ENCODE assay signal across 8 cellular contexts in the genomic region with DNA sequence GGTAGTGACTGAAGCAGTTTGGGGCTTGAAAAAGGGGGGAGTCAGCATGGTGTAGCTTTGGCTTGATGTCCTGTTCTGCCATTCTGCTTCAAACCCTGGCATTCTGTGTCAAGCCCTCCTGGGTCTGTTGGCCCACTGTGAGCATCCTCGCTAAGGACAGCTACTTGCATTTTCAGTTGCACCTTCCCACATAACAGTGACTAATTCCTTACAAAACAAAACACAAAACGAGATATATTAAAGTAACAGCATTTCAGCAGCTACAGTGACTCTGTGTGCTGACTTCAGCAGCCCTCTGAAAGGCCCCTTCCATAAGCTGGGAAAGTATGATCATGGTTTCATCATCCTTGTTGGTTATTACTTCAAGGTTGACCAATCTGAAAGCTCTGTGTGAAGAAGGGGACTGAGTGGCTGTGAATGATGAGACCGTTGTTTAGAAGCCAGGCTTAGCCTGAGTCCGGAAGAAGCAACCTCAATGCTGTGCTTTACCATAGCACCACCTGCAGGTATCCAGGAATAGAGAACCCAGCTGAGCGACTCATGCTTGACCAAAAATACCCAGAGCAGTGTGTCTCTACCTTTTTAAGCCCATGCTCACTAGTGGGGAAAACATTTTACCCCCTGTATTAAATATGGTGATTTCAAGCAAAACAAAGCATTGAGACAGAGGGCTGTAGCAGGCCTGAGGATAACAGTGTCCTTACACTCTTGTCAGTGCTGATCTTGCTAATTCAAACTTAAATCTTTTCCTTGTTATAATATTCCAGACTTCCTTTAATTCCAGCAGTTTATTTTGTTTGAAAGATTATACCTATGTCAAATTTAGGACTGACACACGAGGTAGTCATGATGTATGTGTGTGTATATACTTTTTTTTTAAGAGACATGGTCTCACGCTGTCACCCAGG. TPM values are rescaled to one million over a fixed set of nuclear protein-coding genes. Genes with fewer than 3 reads are reported as not detected.
DNase-seq lines count a peak whose midpoint lies in the region; ATAC-seq and TF ChIP-seq lines count a peak whose summit lies in the region.

No MANE protein-coding gene starts in this region.

- H3K4me3 ChIP-seq in prostate gland = no peak overlapping the region

- no peaks in the 10 kb centered on the region for H3K4me1 ChIP-seq in prostate gland (replicated peaks)

- ATAC-seq in GM18870 (IDR thresholded peaks at IDR 0.05; ENCODE audit: unreplicated experiment) (peak; percentile 77), HG03039 (IDR thresholded peaks at IDR 0.05; ENCODE audit: unreplicated experiment) (peak; percentile 83)

- no peak for TF ChIP-seq POLR2A in prostate gland (IDR thresholded peaks at IDR 0.05)

- no peaks in the 10 kb centered on the region for H3K27me3 ChIP-seq in prostate gland (replicated peaks; ENCODE audit: insufficient read depth)

- intact Hi-C loops in head of caudate nucleus (cut with DNase I) = no loop called here
- intact Hi-C loops in prostate gland (cut with DNase I) = loop anchor here (1.0 kb wide), 1 partner anchor 171 kb away; no protein-coding TSS in a partner anchor

- no peaks in the 10 kb centered on the region for H3K9me3 ChIP-seq in prostate gland

- 45% methylated on average over 7 of the region's 7 CpGs for WGBS in prostate gland

- TF ChIP-seq CTCF in prostate gland (IDR thresholded peaks at IDR 0.05) = peak in 3 of 4 experiments; percentile 34 to 41 (median 38)

- H3K27ac ChIP-seq in prostate gland = no peak overlapping the region

- no peaks in the 10 kb centered on the region for H3K36me3 ChIP-seq in prostate gland

- DNase-seq in COLO668 (lab: John Stamatoyannopoulos, UW; ENCODE audit: unreplicated experiment) (peak; percentile 1), NCI-H748 treated with DMSO at 0.1 percent for 48 hours (lab: John Stamatoyannopoulos, UW) (peak; percentile 10), head of caudate nucleus (peak in 30 of 42 donors; percentile 8 to 71 (median 31)), prostate gland (ENCODE audit: low spot score) (no peak), OCI-M2 (lab: John Stamatoyannopoulos, UW; ENCODE audit: unreplicated experiment) (no peak)
- peak; percentile 2 for DNase-seq in activated gamma-delta T cell treated with anti-CD3 and anti-CD28 coated beads, Interleukin-2, amount 50 U/mL, for 16 hours (ENCODE audit: low read depth)

RNA-seq across cellular contexts. Expression of a gene that starts 42.6 kb away (rescaled TPM):
- 1 to 10 TPM; 2.6 to 4.9 TPM for total RNA-seq in prostate gland

Comparison
In these comparisons a context has a peak if more than half of its experiments do, and no peak if none do; other contexts are left out.
1. DNase-seq: peak in COLO668 (single experiment), NCI-H748 treated with DMSO at 0.1 percent for 48 hours (single experiment), activated gamma-delta T cell treated with anti-CD3 and anti-CD28 coated beads, Interleukin-2, amount 50 U/mL, for 16 hours (single experiment) and head of caudate nucleus (30 of 42); none in prostate gland (single experiment) and OCI-M2 (single experiment).